ENCODE assay signal across 21 cellular contexts in the genomic region with DNA sequence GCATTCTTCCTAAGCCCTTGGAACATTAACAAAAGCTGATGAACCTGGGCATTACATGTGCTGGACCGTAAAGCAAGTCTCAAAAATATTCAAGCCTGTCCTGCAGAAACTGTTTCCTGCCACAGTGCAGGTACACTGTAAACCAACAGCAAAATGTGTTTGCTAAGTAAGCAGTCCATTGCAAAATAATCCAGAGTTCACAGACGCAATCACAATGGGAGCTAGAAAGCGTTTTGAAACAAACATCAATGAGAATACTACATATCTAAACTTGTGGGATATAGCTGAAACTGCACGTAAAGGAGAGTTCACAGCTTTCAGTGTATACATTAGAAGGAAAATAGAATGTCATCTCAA.
"Had no signal": no experiment of that assay in that cellular context is flagged by ENCODE, and none has a peak within 500 bp of the region (broad histone marks: within the 10 kb centered on the region; RNA-seq: fewer than 3 reads in every experiment).

No MANE protein-coding gene starts in this region.

- H3K27ac ChIP-seq: body of pancreas, testis had no signal

- DNase-seq: activated CD4-positive, alpha-beta T cell treated with anti-CD3 and anti-CD28 coated beads for 4 hours; activated CD8-positive, alpha-beta memory T cell treated with anti-CD3 and anti-CD28 coated beads, Interleukin-2, amount 50 U/mL, for 4 hours; activated CD8-positive, alpha-beta T cell treated with anti-CD3 and anti-CD28 coated beads for 36 hours; activated naive CD4-positive, alpha-beta T cell treated with anti-CD3 and anti-CD28 coated beads, Interleukin-2, amount 10 ng/mL, durations not matched to agents 7 days and 5 days; body of pancreas; cortex of kidney; effector memory CD4-positive, alpha-beta T cell; immature natural killer cell; left cardiac atrium; occipital lobe; stimulated activated CD4-positive, alpha-beta T cell treated with anti-CD3 and anti-CD28 coated beads, Interleukin-4, amount 100 ng/mL, for 1 hour; stimulated activated CD8-positive, alpha-beta memory T cell treated with anti-CD3 and anti-CD28 coated beads, Interleukin-4, amount 100 ng/mL, for 48 hours; SW 1271; testis had no signal

- H3K9me3 Mint-ChIP-seq: activated CD8-positive, alpha-beta T cell treated with anti-CD3 and anti-CD28 coated beads for 36 hours; central memory CD8-positive, alpha-beta T cell; natural killer cell treated with Interleukin-12 subunit alpha and Interleukin-12 subunit beta and Interleukin-15 and Interleukin-18, amount 100 ng/mL, for 72 hours had no signal

- H3K4me1 ChIP-seq: testis had no signal

- H3K27me3 ChIP-seq: adrenal gland, body of pancreas, testis, vagina had no signal

- H3K4me3 Mint-ChIP-seq: activated CD8-positive, alpha-beta T cell treated with anti-CD3 and anti-CD28 coated beads for 36 hours; activated naive CD4-positive, alpha-beta T cell treated with anti-CD3 and anti-CD28 coated beads, Interleukin-2, amount 10 ng/mL, durations not matched to agents 7 days and 5 days; activated T-helper 1 cell treated with anti-CD3 and anti-CD28 coated beads, Interleukin-12 subunit alpha, Interleukin-12 subunit beta, Interleukin-2, Interleukin-4 antibody, amounts not matched to agents 30 ng/mL and 10 ng/mL and 1 ng/mL, durations not matched to agents 14 hours and 24 hours and 36 hours; central memory CD8-positive, alpha-beta T cell; immature natural killer cell; natural killer cell treated with Interleukin-12 subunit alpha and Interleukin-12 subunit beta and Interleukin-15 and Interleukin-18, amount 100 ng/mL, for 72 hours; stimulated activated naive CD8-positive, alpha-beta T cell treated with anti-CD3 and anti-CD28 coated beads, Interleukin-15, Interleukin-2, amounts not matched to agents 100 ng/mL and 50 ng/mL, for 24 hours; T-helper 2 cell treated with Interferon-gamma antibody and Interleukin-4, amounts not matched to agents 5 μg/mL and 100 μg/mL, for 36 hours had no signal

- H3K27ac Mint-ChIP-seq: activated CD8-positive, alpha-beta T cell treated with anti-CD3 and anti-CD28 coated beads for 36 hours; activated naive CD4-positive, alpha-beta T cell treated with anti-CD3 and anti-CD28 coated beads, Interleukin-2, amount 10 ng/mL, durations not matched to agents 7 days and 5 days; activated T-helper 1 cell treated with anti-CD3 and anti-CD28 coated beads, Interleukin-12 subunit alpha, Interleukin-12 subunit beta, Interleukin-2, Interleukin-4 antibody, amounts not matched to agents 30 ng/mL and 10 ng/mL and 1 ng/mL, durations not matched to agents 14 hours and 24 hours and 36 hours; immature natural killer cell; natural killer cell treated with Interleukin-12 subunit alpha and Interleukin-12 subunit beta and Interleukin-15 and Interleukin-18, amount 100 ng/mL, for 72 hours; stimulated activated naive CD8-positive, alpha-beta T cell treated with anti-CD3 and anti-CD28 coated beads, Interleukin-15, Interleukin-2, amounts not matched to agents 100 ng/mL and 50 ng/mL, for 24 hours; T-helper 2 cell treated with Interferon-gamma antibody and Interleukin-4, amounts not matched to agents 5 μg/mL and 100 μg/mL, for 36 hours had no signal

- ATAC-seq: activated CD8-positive, alpha-beta T cell treated with anti-CD3 and anti-CD28 coated beads for 36 hours; body of pancreas; left cardiac atrium; natural killer cell treated with Interleukin-12 subunit alpha and Interleukin-12 subunit beta and Interleukin-15 and Interleukin-18, amount 100 ng/mL, for 72 hours had no signal

- H3K36me3 ChIP-seq: adrenal gland, vagina had no signal

- H3K4me3 ChIP-seq: adrenal gland, body of pancreas, testis, vagina had no signal

- H3K36me3 Mint-ChIP-seq: immature natural killer cell; natural killer cell treated with Interleukin-12 subunit alpha and Interleukin-12 subunit beta and Interleukin-15 and Interleukin-18, amount 100 ng/mL, for 72 hours had no signal

- H3K9me3 ChIP-seq: adrenal gland, body of pancreas, testis, vagina had no signal

- H3K27me3 Mint-ChIP-seq: activated CD8-positive, alpha-beta T cell treated with anti-CD3 and anti-CD28 coated beads for 36 hours; central memory CD8-positive, alpha-beta T cell; natural killer cell treated with Interleukin-12 subunit alpha and Interleukin-12 subunit beta and Interleukin-15 and Interleukin-18, amount 100 ng/mL, for 72 hours; stimulated activated naive CD8-positive, alpha-beta T cell treated with anti-CD3 and anti-CD28 coated beads, Interleukin-15, Interleukin-2, amounts not matched to agents 100 ng/mL and 50 ng/mL, for 24 hours had no signal
